14 cellular contexts compared by ENCODE assay signal in the genomic region with DNA sequence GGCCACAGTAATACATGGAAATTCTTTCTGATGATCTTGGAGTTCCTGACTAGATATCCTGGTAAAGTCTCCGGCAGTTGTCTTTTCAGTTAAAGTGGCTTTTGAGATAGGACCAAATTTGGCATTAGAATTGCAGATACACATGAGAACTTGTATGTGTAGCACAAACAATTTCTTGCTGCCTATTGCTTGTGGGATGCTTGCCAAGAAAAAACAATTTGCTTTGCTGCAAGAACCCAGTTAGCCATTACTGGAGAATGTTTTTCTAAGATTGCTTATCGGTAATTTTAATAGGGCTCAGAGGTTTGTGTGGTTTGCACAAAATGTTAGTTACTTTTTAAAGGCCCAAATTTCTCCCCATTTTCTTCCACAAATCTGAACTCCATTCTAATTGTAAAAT.
DNase-seq lines count a peak whose midpoint lies in the region; TF ChIP-seq lines count a peak whose summit lies in the region.
"Had no signal": no experiment of that assay in that cellular context is flagged by ENCODE, and none has a peak within 500 bp of the region (broad histone marks: within the 10 kb centered on the region; RNA-seq: fewer than 3 reads in every experiment).

No MANE protein-coding gene starts in this region.

- no peak for TF ChIP-seq POLR2A in breast epithelium (IDR thresholded peaks at IDR 0.05)
- no peak for TF ChIP-seq POLR2A in transverse colon (IDR thresholded peaks at IDR 0.05)

- H3K27ac Mint-ChIP-seq in MCF 10A (ENCODE audit: low read depth, unreplicated experiment), result peak overlapping the region; percentile 76
- H3K27ac Mint-ChIP-seq: activated naive CD8-positive, alpha-beta T cell treated with anti-CD3 and anti-CD28 coated beads, Interleukin-2, amount 10 ng/mL, durations not matched to agents 7 days and 5 days; memory B cell had no signal

- H3K9me3 ChIP-seq in breast epithelium (no peaks in the 10 kb centered on the region), adipocyte (ENCODE audit: control insufficient read depth, low read length) (no peaks in the 10 kb centered on the region), transverse colon (no peaks in the 10 kb centered on the region)
- H3K9me3 ChIP-seq: BLaER1, sigmoid colon had no signal

- in situ Hi-C loops in transverse colon (cut with MboI; ENCODE audit: low pct_ligation_motif_present in 1 of 4, low pct_unique_long_range_greater_than_20kb in 1 of 4, low sequenced_read_pairs in 3 of 4), result no loop called here

- 22 to 42% methylated on average over 2 of the region's 2 CpGs for WGBS in transverse colon (ENCODE audit: low coverage in 1 of 2), 2 donors

- no peaks in the 10 kb centered on the region for H3K36me3 ChIP-seq in breast epithelium
- no peaks in the 10 kb centered on the region for H3K36me3 ChIP-seq in adipocyte (ENCODE audit: control insufficient read depth, insufficient read depth, low read length, severe bottlenecking)
- H3K36me3 ChIP-seq in transverse colon, result no peaks in the 10 kb centered on the region
- H3K36me3 ChIP-seq: BLaER1, sigmoid colon had no signal

- H3K4me3 ChIP-seq in breast epithelium (no peak overlapping the region), adipocyte (ENCODE audit: low read length) (no peak overlapping the region), transverse colon (no peak overlapping the region)
- H3K4me3 ChIP-seq: BLaER1, sigmoid colon had no signal

- H3K4me3 Mint-ChIP-seq in MCF 10A (ENCODE audit: unreplicated experiment), result no peak overlapping the region
- H3K4me3 Mint-ChIP-seq: activated naive CD8-positive, alpha-beta T cell treated with anti-CD3 and anti-CD28 coated beads, Interleukin-2, amount 10 ng/mL, durations not matched to agents 7 days and 5 days; memory B cell had no signal

- H3K4me1 Mint-ChIP-seq in MCF 10A (ENCODE audit: insufficient read depth, unreplicated experiment), result peaks cover 25% of the 10 kb centered on the region
- H3K4me1 Mint-ChIP-seq: activated naive CD8-positive, alpha-beta T cell treated with anti-CD3 and anti-CD28 coated beads, Interleukin-2, amount 10 ng/mL, durations not matched to agents 7 days and 5 days; memory B cell had no signal

- H3K4me1 ChIP-seq in breast epithelium (no peaks in the 10 kb centered on the region), adipocyte (ENCODE audit: control insufficient read depth, insufficient read depth, low read length) (peaks cover 37% of the 10 kb centered on the region), transverse colon (peaks cover 12 to 30% (median 16%) of the 10 kb centered on the region in 4 donors)
- H3K4me1 ChIP-seq: BLaER1 had no signal

- no peaks in the 10 kb centered on the region for H3K9me3 Mint-ChIP-seq in MCF 10A (ENCODE audit: unreplicated experiment)
- H3K9me3 Mint-ChIP-seq: activated naive CD8-positive, alpha-beta T cell treated with anti-CD3 and anti-CD28 coated beads, Interleukin-2, amount 10 ng/mL, durations not matched to agents 7 days and 5 days; memory B cell had no signal

- peak overlapping the region; percentile 84 for H3K9ac ChIP-seq in adipocyte (ENCODE audit: low read length)
- H3K9ac ChIP-seq: BLaER1 had no signal

- no peaks in the 10 kb centered on the region for H3K27me3 ChIP-seq in breast epithelium
- no peaks in the 10 kb centered on the region for H3K27me3 ChIP-seq in adipocyte (replicated peaks; ENCODE audit: control insufficient read depth, insufficient read depth, low read length)
- no peaks in the 10 kb centered on the region for H3K27me3 ChIP-seq in transverse colon
- H3K27me3 ChIP-seq: BLaER1, sigmoid colon had no signal

- TF ChIP-seq CTCF in MCF 10A (IDR thresholded peaks at IDR 0.05; ENCODE audit: unreplicated experiment) (no peak), breast epithelium (IDR thresholded peaks at IDR 0.05) (no peak), transverse colon (IDR thresholded peaks at IDR 0.05) (no peak)

- DNase-seq in MCF 10A (ENCODE audit: unreplicated experiment), result no peak
- DNase-seq in breast epithelium (ENCODE audit: low spot score in 2 of 2), result no peak
- DNase-seq in adipocyte (ENCODE audit: low read depth), result peak; percentile 84
- peak; percentile 29 for DNase-seq in inferior parietal cortex (ENCODE audit: extremely low spot score)
- no peak for DNase-seq in transverse colon
- DNase-seq in activated naive CD4-positive, alpha-beta T cell treated with anti-CD3 and anti-CD28 coated beads, Interleukin-2, amount 50 U/mL, for 16 hours, result no peak
- DNase-seq in NCI-H187 treated with DMSO at 0.1 percent for 48 hours (lab: John Stamatoyannopoulos, UW), result no peak
- no peak for DNase-seq in UCSD-AML1 (lab: John Stamatoyannopoulos, UW; ENCODE audit: unreplicated experiment)
- DNase-seq: activated CD4-positive, alpha-beta T cell treated with anti-CD3 and anti-CD28 coated beads, Interleukin-2, amount 50 U/mL, for 48 hours; activated naive CD8-positive, alpha-beta T cell treated with anti-CD3 and anti-CD28 coated beads, Interleukin-2, amount 10 ng/mL, durations not matched to agents 7 days and 5 days; NCI-H2107; sigmoid colon had no signal

- CTCF ChIA-PET in MCF 10A (lab: Yijun Ruan, JAX), result no interaction called here

- no TSS peak for BruUV-seq in MCF 10A (replicated peaks; lab: Mats Ljungman, UMichigan)

- no peaks in the 10 kb centered on the region for H3K27me3 Mint-ChIP-seq in MCF 10A (ENCODE audit: insufficient read depth, unreplicated experiment)
- H3K27me3 Mint-ChIP-seq: activated naive CD8-positive, alpha-beta T cell treated with anti-CD3 and anti-CD28 coated beads, Interleukin-2, amount 10 ng/mL, durations not matched to agents 7 days and 5 days had no signal

- POLR2A ChIA-PET in MCF 10A (lab: Yijun Ruan, JAX), result interaction anchor here (1.0 to 1.6 kb wide), 4 partner anchors 8 to 697 kb away, joined by 3 to 5 read pairs (median 4); a partner anchor contains a TSS

- intact Hi-C loops in MCF 10A (cut with micrococcal nuclease) (no loop called here), breast epithelium (cut with DNase I; ENCODE audit: low total_unique reads) (no loop called here), transverse colon (cut with DNase I; ENCODE audit: low total_unique reads) (no loop called here)

- no peaks in the 10 kb centered on the region for H3K36me3 Mint-ChIP-seq in MCF 10A (ENCODE audit: insufficient read depth, unreplicated experiment)
- H3K36me3 Mint-ChIP-seq: activated naive CD8-positive, alpha-beta T cell treated with anti-CD3 and anti-CD28 coated beads, Interleukin-2, amount 10 ng/mL, durations not matched to agents 7 days and 5 days; memory B cell had no signal

- no peak for TF ChIP-seq EP300 in transverse colon (IDR thresholded peaks at IDR 0.05; ENCODE audit: low read depth)

- H3K27ac ChIP-seq in breast epithelium (no peak overlapping the region), transverse colon (peak overlapping the region; percentile 4 to 33 (median 9))
- H3K27ac ChIP-seq: BLaER1 had no signal

Comparison
In these comparisons a context has a peak if more than half of its experiments do, and no peak if none do; other contexts are left out.
1. DNase-seq: peak in adipocyte (single experiment) and inferior parietal cortex (single experiment); none in MCF 10A (single experiment), breast epithelium (0 of 2), transverse colon (single experiment), activated naive CD4-positive, alpha-beta T cell treated with anti-CD3 and anti-CD28 coated beads, Interleukin-2, amount 50 U/mL, for 16 hours (single experiment), NCI-H187 treated with DMSO at 0.1 percent for 48 hours (single experiment) and UCSD-AML1 (single experiment).
2. H3K27ac ChIP-seq: peak in transverse colon (4 of 4); none in breast epithelium (0 of 2).